Comparison of ENCODE assay signal across 8 cellular contexts in genomic region chr7:50369408-50370026, GRCh38.
DNase-seq lines count a peak whose midpoint lies in the region; ATAC-seq and TF ChIP-seq lines count a peak whose summit lies in the region.

No MANE protein-coding gene starts in this region.

- TF ChIP-seq CTCF in RWPE1 (conservative IDR thresholded peaks at IDR 0.05; ENCODE audit: low read depth), result peak; percentile 37
- TF ChIP-seq CTCF in endothelial cell (IDR thresholded peaks at IDR 0.05; ENCODE audit: unreplicated experiment), result peak; percentile 86

- ATAC-seq in HG03354 (IDR thresholded peaks at IDR 0.05; ENCODE audit: poor library complexity, severe bottlenecking, unreplicated experiment) (peak; percentile 54), HG03196 (IDR thresholded peaks at IDR 0.05; ENCODE audit: unreplicated experiment) (no peak), GM18873 (IDR thresholded peaks at IDR 0.05; ENCODE audit: low FRiP score, unreplicated experiment) (no peak)
- ATAC-seq in stimulated activated memory B cell treated with anti-CD40 and anti-IgM and Interleukin-4, amounts not matched to agents 10 μg/mL and 1 μg/mL and 100 μg/mL, for 72 hours, result no peak

- H3K27ac Mint-ChIP-seq in endothelial cell (ENCODE audit: unreplicated experiment), result no peak overlapping the region
- H3K27ac Mint-ChIP-seq in stimulated activated memory B cell treated with anti-CD40 and anti-IgM and Interleukin-4, amounts not matched to agents 10 μg/mL and 1 μg/mL and 100 μg/mL, for 72 hours, result peak overlapping the region; percentile 86

- peaks cover 4% of the 10 kb centered on the region for H3K27me3 Mint-ChIP-seq in endothelial cell (ENCODE audit: unreplicated experiment)
- no peaks in the 10 kb centered on the region for H3K27me3 Mint-ChIP-seq in stimulated activated memory B cell treated with anti-CD40 and anti-IgM and Interleukin-4, amounts not matched to agents 10 μg/mL and 1 μg/mL and 100 μg/mL, for 72 hours

- peaks cover 5% of the 10 kb centered on the region for H3K4me1 Mint-ChIP-seq in endothelial cell (ENCODE audit: unreplicated experiment)
- peaks cover 79% of the 10 kb centered on the region for H3K4me1 Mint-ChIP-seq in stimulated activated memory B cell treated with anti-CD40 and anti-IgM and Interleukin-4, amounts not matched to agents 10 μg/mL and 1 μg/mL and 100 μg/mL, for 72 hours

- no peak overlapping the region for H3K27ac ChIP-seq in RWPE1

- DNase-seq in EH (ENCODE audit: low read depth), result peak; percentile 4
- DNase-seq in RWPE1 (ENCODE audit: low spot score), result peak; percentile 25
- peak; percentile 44 for DNase-seq in endothelial cell (ENCODE audit: low spot score)
- DNase-seq in amniotic stem cell (lab: John Stamatoyannopoulos, UW), result no peak

- CTCF ChIA-PET in RWPE1 (lab: Yijun Ruan, JAX), result no interaction called here

- H3K9me3 Mint-ChIP-seq in endothelial cell (ENCODE audit: unreplicated experiment), result no peaks in the 10 kb centered on the region
- peaks cover 6% of the 10 kb centered on the region for H3K9me3 Mint-ChIP-seq in stimulated activated memory B cell treated with anti-CD40 and anti-IgM and Interleukin-4, amounts not matched to agents 10 μg/mL and 1 μg/mL and 100 μg/mL, for 72 hours

- no peaks in the 10 kb centered on the region for H3K36me3 Mint-ChIP-seq in endothelial cell (ENCODE audit: low read depth, unreplicated experiment)
- H3K36me3 Mint-ChIP-seq in stimulated activated memory B cell treated with anti-CD40 and anti-IgM and Interleukin-4, amounts not matched to agents 10 μg/mL and 1 μg/mL and 100 μg/mL, for 72 hours, result peaks cover 68% of the 10 kb centered on the region

- no peak overlapping the region for H3K4me3 Mint-ChIP-seq in endothelial cell (ENCODE audit: unreplicated experiment)
- H3K4me3 Mint-ChIP-seq in stimulated activated memory B cell treated with anti-CD40 and anti-IgM and Interleukin-4, amounts not matched to agents 10 μg/mL and 1 μg/mL and 100 μg/mL, for 72 hours, result no peak overlapping the region

- POLR2A ChIA-PET in RWPE1 (lab: Yijun Ruan, JAX; ENCODE audit: low non-redundant PET), result no interaction called here
